ENCODE assay signal across 10 cellular contexts in genomic region chr4:99868126-99868596, GRCh38. TPM values are rescaled to one million over a fixed set of nuclear protein-coding genes. Genes with fewer than 3 reads are reported as not detected.
A peak's percentile ranks its signal among the peaks of the same experiment; 100 is the strongest.
DNase-seq lines count a peak whose midpoint lies in the region; ATAC-seq, FAIRE-seq and TF ChIP-seq lines count a peak whose summit lies in the region.
"Had no signal": no experiment of that assay in that cellular context is flagged by ENCODE, and none has a peak within 500 bp of the region (broad histone marks: within the 10 kb centered on the region; RNA-seq: fewer than 3 reads in every experiment).

No MANE protein-coding gene starts in this region.

- in situ Hi-C loops in GM13977 (cut with MboI; ENCODE audit: low pct_unique_long_range_greater_than_20kb, low sequenced_read_pairs, unreplicated experiment), result no loop called here

- CTCF ChIA-PET in AG04450 (lab: Charles Lee), result no interaction called here

- POLR2A ChIA-PET in AG04450 (lab: Yijun Ruan, JAX), result no interaction called here

- H3K4me3 ChIP-seq in AG04450 (ENCODE audit: low read depth, low read length), result no peak overlapping the region
- H3K4me3 ChIP-seq: PC-9 had no signal

- TF ChIP-seq CTCF in AG04450 (IDR thresholded peaks at IDR 0.05; ENCODE audit: low read depth, low read length) (no peak), GM13977 (IDR thresholded peaks at IDR 0.05; ENCODE audit: extremely low read depth, insufficient read depth, missing control alignments) (no peak)

- TF ChIP-seq POLR2A in GM12891 (IDR thresholded peaks at IDR 0.05; ENCODE audit: low read depth, low read length), result no peak

- H3K27ac ChIP-seq in AG04450 (ENCODE audit: low read depth, low read length), result no peak overlapping the region
- H3K27ac ChIP-seq: PC-9 had no signal

- peaks cover 2% of the 10 kb centered on the region for H3K27me3 ChIP-seq in AG04450 (ENCODE audit: control insufficient read depth, insufficient read depth, low read length)

- H3K9me3 ChIP-seq in AG04450 (ENCODE audit: control insufficient read depth, insufficient read depth, low read length), result no peaks in the 10 kb centered on the region

- no peak for FAIRE-seq in GM12891 (lab: Jason Lieb, UNC)

- ATAC-seq in GM19463 (IDR thresholded peaks at IDR 0.05; ENCODE audit: unreplicated experiment), result peak; percentile 79
- peak; percentile 96 for ATAC-seq in SK-N-SH treated with all-trans-retinoic acid at 6 μM for 48 hours

- peak; percentile 16 for DNase-seq in AG04450 (ENCODE audit: low read depth, low spot score)
- DNase-seq in iPS DF 19.7 (ENCODE audit: low read depth, low spot score), result peak; percentile 30
- no peak for DNase-seq in GM12891 (ENCODE audit: insufficient read length, low spot score)
- no peak for DNase-seq in NCI-H146 (lab: John Stamatoyannopoulos, UW)
- no peak for DNase-seq in NCI-H1092 (lab: John Stamatoyannopoulos, UW)
- no peak for DNase-seq in GM13977 (ENCODE audit: low spot score)
- DNase-seq: KBM-7, PC-9 had no signal

TF ChIP-seq in SK-N-SH treated with all-trans-retinoic acid at 6 μM for 48 hours, 23 proteins besides CTCF, POLR2A, EP300 and RAD21:
- no peak for TF ChIP-seq ZNF70 (CRISPR knock-in tag; IDR thresholded peaks at IDR 0.05)

TF ChIP-seq in GM12891, 5 proteins besides CTCF, POLR2A, EP300 and RAD21:
- no peak for TF ChIP-seq POU2F2 (IDR thresholded peaks at IDR 0.05; ENCODE audit: low read depth, low read length)
- TF ChIP-seq POLR2AphosphoS5 (IDR thresholded peaks at IDR 0.05; ENCODE audit: low read depth, low read length), result no peak
- TF ChIP-seq SPI1 (IDR thresholded peaks at IDR 0.05; ENCODE audit: low read depth, low read length), result no peak
- TF ChIP-seq TAF1 (IDR thresholded peaks at IDR 0.05; ENCODE audit: low read depth, low read length), result no peak
- no peak for TF ChIP-seq PAX5 (IDR thresholded peaks at IDR 0.05; ENCODE audit: insufficient read depth, low read length, severe bottlenecking)

RNA-seq across cellular contexts. Expression of gene LAMTOR3, which starts 26.1 kb away (rescaled TPM):
- polyA plus RNA-seq in AG04450 (2011; rRNA removed), result 44.2 and 66.3 TPM in 2 replicates
- 9.9 and 24.1 TPM in 2 replicates for polyA minus RNA-seq in AG04450 (2011; rRNA and poly(A)+ RNA removed)
- polyA plus RNA-seq in GM12891 (2012; ENCODE audit: low read depth, missing spikeins), result 27.1 TPM

RNA-seq across cellular contexts. Expression of gene DAPP1, which starts 51.5 kb away (rescaled TPM):
- polyA plus RNA-seq in AG04450 (2011; rRNA removed), result not detected in 2 replicates
- not detected in 2 replicates for polyA minus RNA-seq in AG04450 (2011; rRNA and poly(A)+ RNA removed)
- polyA plus RNA-seq in GM12891 (2012; ENCODE audit: low read depth, missing spikeins), result 29.4 TPM

Comparison
In these comparisons a context has a peak if more than half of its experiments do, and no peak if none do; other contexts are left out.
1. DNase-seq: peak in AG04450 (single experiment) and iPS DF 19.7 (single experiment); none in GM12891 (single experiment), NCI-H146 (single experiment), NCI-H1092 (single experiment) and GM13977 (single experiment).